Comparison of ENCODE assay signal across 2 cellular contexts in genomic region chr17:58278661-58279015, GRCh38.
TF ChIP-seq lines count a peak whose summit lies in the region.

No MANE protein-coding gene starts in this region.

TF ChIP-seq in SK-N-SH, 30 proteins besides CTCF, POLR2A, EP300 and RAD21 (continued from another document):
- TF ChIP-seq USF1 (IDR thresholded peaks at IDR 0.05; ENCODE audit: borderline replicate concordance, low read depth) (no peak), MXI1 (IDR thresholded peaks at IDR 0.05; ENCODE audit: low read depth, low read length) (no peak), USF2 (IDR thresholded peaks at IDR 0.05; ENCODE audit: borderline replicate concordance, low read depth, low read length) (no peak), GABPA (IDR thresholded peaks at IDR 0.05; ENCODE audit: low read depth) (no peak), MEF2A (IDR thresholded peaks at IDR 0.05; ENCODE audit: borderline replicate concordance, low read depth) (no peak), NRF1 (IDR thresholded peaks at IDR 0.05; ENCODE audit: low read depth, low read length) (no peak), FOXM1 (IDR thresholded peaks at IDR 0.05; ENCODE audit: low read depth) (no peak), JUND (IDR thresholded peaks at IDR 0.05) (no peak), REST (IDR thresholded peaks at IDR 0.05; ENCODE audit: low read depth, low read length) (no peak), RFX5 (IDR thresholded peaks at IDR 0.05; ENCODE audit: low read length) (no peak), EZH2phosphoT487 (IDR thresholded peaks at IDR 0.05; ENCODE audit: borderline replicate concordance, low read depth) (no peak), SMC3 (IDR thresholded peaks at IDR 0.05; ENCODE audit: low read depth, low read length) (no peak), TEAD4 (IDR thresholded peaks at IDR 0.05; ENCODE audit: borderline replicate concordance, insufficient read depth) (no peak), YY1 (IDR thresholded peaks at IDR 0.05; ENCODE audit: low read depth) (no peak), FOXJ3 (CRISPR knock-in tag; IDR thresholded peaks at IDR 0.05) (no peak), ZBTB33 (IDR thresholded peaks at IDR 0.05; ENCODE audit: borderline replicate concordance, low read depth) (no peak)

TF ChIP-seq in SK-N-SH treated with all-trans-retinoic acid at 6 μM for 48 hours, 23 proteins besides CTCF, POLR2A, EP300 and RAD21 (continued from another document):
- TF ChIP-seq ZC3H10 (CRISPR knock-in tag; IDR thresholded peaks at IDR 0.05) (no peak), SNAI2 (CRISPR knock-in tag; IDR thresholded peaks at IDR 0.05) (no peak), TSHZ2 (CRISPR knock-in tag; IDR thresholded peaks at IDR 0.05) (no peak), CSRNP3 (CRISPR knock-in tag; IDR thresholded peaks at IDR 0.05) (no peak)
TF ChIP-seq in SK-N-SH treated with all-trans-retinoic acid at 6 μM for 48 hours: peak in this region for 0.
